In genomic region chr1:54885863-54886723, GRCh38 we compare ENCODE assay signal across 1 cellular context.
A peak's percentile ranks its signal among the peaks of the same experiment; 100 is the strongest.
TF ChIP-seq lines count a peak whose summit lies in the region.

No MANE protein-coding gene starts in this region.

TF ChIP-seq in HCT116, 20 proteins besides CTCF, POLR2A, EP300 and RAD21 (continued from another document):
- TF ChIP-seq EGR1 (IDR thresholded peaks at IDR 0.05; ENCODE audit: low read depth): no peak
- TF ChIP-seq ELF1 (IDR thresholded peaks at IDR 0.05; ENCODE audit: borderline replicate concordance, low read depth): peak; percentile 18; the same call in 1 of the 2 replicates
- no peak for TF ChIP-seq CBX3 (IDR thresholded peaks at IDR 0.05; ENCODE audit: low read depth)
- TF ChIP-seq JUND (IDR thresholded peaks at IDR 0.05): no peak
- TF ChIP-seq REST (IDR thresholded peaks at IDR 0.05; ENCODE audit: low read depth): no peak
- no peak for TF ChIP-seq SP1 (IDR thresholded peaks at IDR 0.05; ENCODE audit: low read depth)
- no peak for TF ChIP-seq TCF7L2 (IDR thresholded peaks at IDR 0.05; ENCODE audit: borderline replicate concordance, extremely low read depth, insufficient read depth, insufficient read length)
- no peak for TF ChIP-seq EZH2 (IDR thresholded peaks at IDR 0.05)
- TF ChIP-seq SIN3A (IDR thresholded peaks at IDR 0.05; ENCODE audit: low read depth): 0 out of 2 replicates have a peak, but pooled peaks have one; percentile 33
- no peak for TF ChIP-seq FOSL1 (IDR thresholded peaks at IDR 0.05; ENCODE audit: low read depth)
- TF ChIP-seq CEBPB (IDR thresholded peaks at IDR 0.05; ENCODE audit: low read depth): no peak
- no peak for TF ChIP-seq EZH2phosphoT487 (IDR thresholded peaks at IDR 0.05; ENCODE audit: borderline replicate concordance)
